ENCODE assay signal across 29 cellular contexts in the genomic region with DNA sequence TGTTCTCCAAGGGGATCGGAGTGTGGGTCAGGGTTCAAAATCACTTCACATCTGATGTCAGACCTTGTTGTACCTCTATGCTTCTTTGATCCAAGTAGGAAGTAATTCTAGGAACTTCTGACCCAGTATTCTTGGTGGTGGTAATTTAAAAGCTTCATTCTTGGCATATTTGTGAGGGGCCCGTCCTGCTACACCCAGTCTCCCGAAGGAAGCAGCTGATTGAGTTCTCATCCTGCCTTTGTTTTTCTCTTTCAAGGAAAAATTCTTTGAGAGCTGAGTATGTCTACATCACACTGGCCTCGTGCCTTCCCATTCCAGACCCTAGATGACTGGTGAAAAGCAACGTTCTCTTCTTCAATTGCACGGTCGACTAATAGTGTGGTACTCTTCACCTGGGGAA.
DNase-seq lines count a peak whose midpoint lies in the region; ATAC-seq, FAIRE-seq and TF ChIP-seq lines count a peak whose summit lies in the region.
"Had no signal": no experiment of that assay in that cellular context is flagged by ENCODE, and none has a peak within 500 bp of the region (broad histone marks: within the 10 kb centered on the region; RNA-seq: fewer than 3 reads in every experiment).

No MANE protein-coding gene starts in this region.

- dilution Hi-C loops in endothelial cell of umbilical vein (cut with MboI; ENCODE audit: extremely low pct_ligation_motif_present, low sequenced_read_pairs): no loop called here

- H3K9me1 ChIP-seq in endothelial cell of umbilical vein (replicated peaks; ENCODE audit: control insufficient read depth, extremely low read depth, insufficient read depth, low read length): no peaks in the 10 kb centered on the region

- ATAC-seq in PC-3 (no peak), GM18868 (IDR thresholded peaks at IDR 0.05; ENCODE audit: unreplicated experiment) (no peak), HG03571 (IDR thresholded peaks at IDR 0.05; ENCODE audit: unreplicated experiment) (no peak)
- ATAC-seq: HCT116 had no signal

- H3K4me2 ChIP-seq in OCI-LY3 (ENCODE audit: low read length): peak overlapping the region; percentile 18
- H3K4me2 ChIP-seq in endothelial cell of umbilical vein (ENCODE audit: insufficient read depth, low read length): peak overlapping the region; percentile 52
- H3K4me2 ChIP-seq in PC-3 (ENCODE audit: low read length): no peak overlapping the region
- H3K4me2 ChIP-seq: neural progenitor cell had no signal

- TF ChIP-seq POLR2A in endothelial cell of umbilical vein (IDR thresholded peaks at IDR 0.05; ENCODE audit: low read depth, low read length): no peak

- POLR2A ChIA-PET in Caco-2 (lab: Charles Lee): no interaction called here
- POLR2A ChIA-PET in endothelial cell of umbilical vein (lab: Charles Lee): interaction anchor here (1.3 to 1.6 kb wide), 3 partner anchors 10 to 1192 kb away, joined by 3 to 6 read pairs (median 4); a partner anchor contains a TSS
- POLR2A ChIA-PET in PC-3 (lab: Charles Lee; ENCODE audit: unreplicated experiment): no interaction called here

- H3K4me3 ChIP-seq in Caco-2 (ENCODE audit: low read depth, low read length): no peak overlapping the region
- H3K4me3 ChIP-seq in OCI-LY3 (ENCODE audit: low read length): no peak overlapping the region
- no peak overlapping the region for H3K4me3 ChIP-seq in endothelial cell of umbilical vein (replicated peaks in 1 of 3; ENCODE audit: insufficient read depth in 1 of 3, low read depth in 1 of 3, low read length in 3 of 3)
- no peak overlapping the region for H3K4me3 ChIP-seq in PC-3 (ENCODE audit: low read length)
- H3K4me3 ChIP-seq: lower lobe of right lung, neural progenitor cell, transverse colon had no signal

- H3K9me2 ChIP-seq in PC-3 (replicated peaks; ENCODE audit: low read length): no peaks in the 10 kb centered on the region

- CTCF ChIA-PET in Caco-2 (lab: Charles Lee): no interaction called here
- CTCF ChIA-PET in endothelial cell of umbilical vein (lab: Charles Lee): interaction anchor here (0.7 to 3.2 kb wide), 12 partner anchors 8 to 1199 kb away, joined by 3 to 21 read pairs (median 4); no protein-coding TSS in a partner anchor
- CTCF ChIA-PET in PC-3 (lab: Charles Lee): no interaction called here

- H3K4me1 ChIP-seq in Caco-2: peaks cover 19% of the 10 kb centered on the region
- H3K4me1 ChIP-seq in OCI-LY3 (ENCODE audit: low read length): peaks cover 46% of the 10 kb centered on the region
- H3K4me1 ChIP-seq in endothelial cell of umbilical vein (ENCODE audit: control insufficient read depth, extremely low read depth, insufficient read depth, low read length): peaks cover 18% of the 10 kb centered on the region
- no peaks in the 10 kb centered on the region for H3K4me1 ChIP-seq in PC-3 (ENCODE audit: insufficient read depth, low read length)
- H3K4me1 ChIP-seq: transverse colon had no signal

- H4K20me1 ChIP-seq in OCI-LY3 (ENCODE audit: insufficient read depth, low read length) (no peaks in the 10 kb centered on the region), endothelial cell of umbilical vein (replicated peaks; ENCODE audit: control insufficient read depth, extremely low read depth, insufficient read depth, low read length) (no peaks in the 10 kb centered on the region), PC-3 (ENCODE audit: low read length) (no peaks in the 10 kb centered on the region)

- H2AFZ ChIP-seq in OCI-LY3 (ENCODE audit: low read depth, low read length): no peak overlapping the region
- H2AFZ ChIP-seq in endothelial cell of umbilical vein (ENCODE audit: low read depth, low read length): no peak overlapping the region
- no peak overlapping the region for H2AFZ ChIP-seq in PC-3 (ENCODE audit: low read length)
- H2AFZ ChIP-seq: neural progenitor cell had no signal

- no peaks in the 10 kb centered on the region for H3K9me3 Mint-ChIP-seq in Caco-2 (ENCODE audit: unreplicated experiment)
- H3K9me3 Mint-ChIP-seq: activated T-helper 2 cell treated with anti-CD3 and anti-CD28 coated beads, Interferon-gamma antibody, Interleukin-2, Interleukin-4, amounts not matched to agents 10 μg/mL and 5 μg/mL and 100 μg/mL, durations not matched to agents 14 hours and 24 hours and 36 hours; CD8-positive, alpha-beta memory T cell; neural progenitor cell had no signal

- H3K36me3 Mint-ChIP-seq in Caco-2 (ENCODE audit: insufficient read depth, unreplicated experiment): no peaks in the 10 kb centered on the region
- H3K36me3 Mint-ChIP-seq: activated naive CD8-positive, alpha-beta T cell had no signal

- H3K27me3 Mint-ChIP-seq in Caco-2 (ENCODE audit: insufficient read depth, unreplicated experiment): no peaks in the 10 kb centered on the region
- H3K27me3 Mint-ChIP-seq: activated naive CD8-positive, alpha-beta T cell; CD8-positive, alpha-beta memory T cell had no signal

- H3K9me3 ChIP-seq in Caco-2 (no peaks in the 10 kb centered on the region), OCI-LY3 (ENCODE audit: insufficient read depth, low read length) (peaks cover 4% of the 10 kb centered on the region; the same call in 1 of the 2 replicates), endothelial cell of umbilical vein (replicated peaks; ENCODE audit: control insufficient read depth, insufficient read depth, low read length) (no peaks in the 10 kb centered on the region), PC-3 (ENCODE audit: low read length) (no peaks in the 10 kb centered on the region)
- H3K9me3 ChIP-seq: lower lobe of right lung, transverse colon had no signal

- H3K4me3 Mint-ChIP-seq in Caco-2 (ENCODE audit: unreplicated experiment): peak overlapping the region; percentile 36
- H3K4me3 Mint-ChIP-seq: activated naive CD8-positive, alpha-beta T cell; CD8-positive, alpha-beta memory T cell; neural progenitor cell had no signal

- peaks cover 22% of the 10 kb centered on the region for H3K4me1 Mint-ChIP-seq in Caco-2 (ENCODE audit: low read depth, unreplicated experiment)
- H3K4me1 Mint-ChIP-seq: CD8-positive, alpha-beta memory T cell had no signal

- peak overlapping the region; percentile 22 for H3K27ac ChIP-seq in OCI-LY3 (ENCODE audit: low read length)
- H3K27ac ChIP-seq in endothelial cell of umbilical vein (ENCODE audit: insufficient read depth, low read depth, low read length): no peak overlapping the region
- H3K27ac ChIP-seq in PC-3 (ENCODE audit: low read length): no peak overlapping the region
- H3K27ac ChIP-seq: lower lobe of right lung, neural progenitor cell, transverse colon had no signal

- DNase-seq in Caco-2 (peak; percentile 18 to 47), endothelial cell of umbilical vein (ENCODE audit: low read depth, low spot score) (peak; percentile 90), lung microvascular endothelial cell (ENCODE audit: low read depth in 2 of 2) (peak; percentile 31 to 92), PC-3 (no peak)
- no peak for DNase-seq in effector CD4-positive, alpha-beta T cell
- DNase-seq: activated CD8-positive, alpha-beta memory T cell treated with anti-CD3 and anti-CD28 coated beads, Interleukin-2, amount 50 U/mL, for 4 hours; CD8-positive, alpha-beta memory T cell; DMS53; foreskin melanocyte; hypothalamus; kidney; lower lobe of right lung; NCI-H1105 treated with DMSO at 0.1 percent for 48 hours; NCI-H2029 treated with DMSO at 0.1 percent for 48 hours; NCI-H345; NCI-H82; SHP77; stimulated activated CD8-positive, alpha-beta memory T cell treated with anti-CD3 and anti-CD28 coated beads, Interleukin-4, amount 100 ng/mL, for 48 hours; T-helper 9 cell; transverse colon had no signal

- intact Hi-C loops in Caco-2 (cut with micrococcal nuclease; ENCODE audit: unreplicated experiment) (loop anchor here (1.0 kb wide), 1 partner anchor 19 kb away; no protein-coding TSS in a partner anchor), endothelial cell of umbilical vein (cut with micrococcal nuclease) (loop anchor here (1.0 kb wide), 4 partner anchors 11 to 1199 kb away; no protein-coding TSS in a partner anchor), PC-3 (cut with micrococcal nuclease) (no loop called here)

- BruUV-seq in Caco-2 (replicated peaks; lab: Mats Ljungman, UMichigan): no TSS peak
- BruUV-seq in endothelial cell of umbilical vein (replicated peaks; lab: Mats Ljungman, UMichigan): no TSS peak
- no TSS peak for BruUV-seq in PC-3 (replicated peaks; lab: Mats Ljungman, UMichigan)

- no peaks in the 10 kb centered on the region for H3F3A ChIP-seq in PC-3 (ENCODE audit: low read length, unreplicated experiment)

- H3K36me3 ChIP-seq in Caco-2 (ENCODE audit: control insufficient read depth, insufficient read depth, low read length) (no peaks in the 10 kb centered on the region), OCI-LY3 (replicated peaks; ENCODE audit: low read depth, low read length) (peaks cover 10% of the 10 kb centered on the region), endothelial cell of umbilical vein (ENCODE audit: control insufficient read depth in 2 of 2, extremely low read depth in 1 of 2, insufficient read depth in 2 of 2, low read length in 2 of 2) (no peaks in the 10 kb centered on the region), PC-3 (ENCODE audit: low read depth, low read length) (no peaks in the 10 kb centered on the region)
- H3K36me3 ChIP-seq: lower lobe of right lung, neural progenitor cell, transverse colon had no signal

- no peak overlapping the region for H3K9ac ChIP-seq in OCI-LY3 (ENCODE audit: low read length)
- no peak overlapping the region for H3K9ac ChIP-seq in endothelial cell of umbilical vein (replicated peaks; ENCODE audit: extremely low read depth, insufficient read depth, low read length)
- no peak overlapping the region for H3K9ac ChIP-seq in PC-3 (ENCODE audit: low read length)
- H3K9ac ChIP-seq: neural progenitor cell had no signal

- FAIRE-seq in endothelial cell of umbilical vein (lab: Jason Lieb, UNC): peak; percentile 93
- FAIRE-seq: A204.1, GM18507, kidney had no signal

- H3K27me3 ChIP-seq in Caco-2 (replicated peaks; ENCODE audit: control insufficient read depth, insufficient read depth, low read length) (no peaks in the 10 kb centered on the region), OCI-LY3 (ENCODE audit: low read depth, low read length) (no peaks in the 10 kb centered on the region), endothelial cell of umbilical vein (ENCODE audit: control insufficient read depth in 2 of 2, insufficient read depth in 2 of 2, low read length in 2 of 2) (no peaks in the 10 kb centered on the region), PC-3 (ENCODE audit: low read length) (no peaks in the 10 kb centered on the region)
- H3K27me3 ChIP-seq: neural progenitor cell, transverse colon had no signal

- TF ChIP-seq CTCF in Caco-2 (IDR thresholded peaks at IDR 0.05; ENCODE audit: insufficient read depth in 1 of 2, low read depth in 1 of 2, low read length in 1 of 2, severe bottlenecking in 1 of 2, unreplicated experiment in 1 of 2): no peak
- TF ChIP-seq CTCF in OCI-LY3 (IDR thresholded peaks at IDR 0.05; ENCODE audit: low read depth, low read length): no peak
- TF ChIP-seq CTCF in endothelial cell of umbilical vein (IDR thresholded peaks at IDR 0.05; ENCODE audit: extremely low read depth in 1 of 2, insufficient read depth in 1 of 2, low read depth in 1 of 2, low read length in 2 of 2): no peak
- no peak for TF ChIP-seq CTCF in PC-3 (conservative IDR thresholded peaks at IDR 0.05; ENCODE audit: low read depth, low read length)

- peak overlapping the region; percentile 47 for H3K27ac Mint-ChIP-seq in Caco-2 (ENCODE audit: unreplicated experiment)
- H3K27ac Mint-ChIP-seq: activated naive CD8-positive, alpha-beta T cell; activated T-helper 2 cell treated with anti-CD3 and anti-CD28 coated beads, Interferon-gamma antibody, Interleukin-2, Interleukin-4, amounts not matched to agents 10 μg/mL and 5 μg/mL and 100 μg/mL, durations not matched to agents 14 hours and 24 hours and 36 hours; neural progenitor cell had no signal

- no peaks in the 10 kb centered on the region for H3K79me2 ChIP-seq in OCI-LY3 (ENCODE audit: low read length)
- H3K79me2 ChIP-seq in endothelial cell of umbilical vein (ENCODE audit: control insufficient read depth, insufficient read depth, low read length): no peaks in the 10 kb centered on the region
- no peaks in the 10 kb centered on the region for H3K79me2 ChIP-seq in PC-3 (ENCODE audit: low read length)

Comparison
In these comparisons a context has a peak if more than half of its experiments do, and no peak if none do; other contexts are left out.
1. DNase-seq: peak in Caco-2 (2 of 2), endothelial cell of umbilical vein (single experiment) and lung microvascular endothelial cell (2 of 2); none in PC-3 (single experiment) and effector CD4-positive, alpha-beta T cell (single experiment).